ENCODE assay signal across 9 cellular contexts in the genomic region with DNA sequence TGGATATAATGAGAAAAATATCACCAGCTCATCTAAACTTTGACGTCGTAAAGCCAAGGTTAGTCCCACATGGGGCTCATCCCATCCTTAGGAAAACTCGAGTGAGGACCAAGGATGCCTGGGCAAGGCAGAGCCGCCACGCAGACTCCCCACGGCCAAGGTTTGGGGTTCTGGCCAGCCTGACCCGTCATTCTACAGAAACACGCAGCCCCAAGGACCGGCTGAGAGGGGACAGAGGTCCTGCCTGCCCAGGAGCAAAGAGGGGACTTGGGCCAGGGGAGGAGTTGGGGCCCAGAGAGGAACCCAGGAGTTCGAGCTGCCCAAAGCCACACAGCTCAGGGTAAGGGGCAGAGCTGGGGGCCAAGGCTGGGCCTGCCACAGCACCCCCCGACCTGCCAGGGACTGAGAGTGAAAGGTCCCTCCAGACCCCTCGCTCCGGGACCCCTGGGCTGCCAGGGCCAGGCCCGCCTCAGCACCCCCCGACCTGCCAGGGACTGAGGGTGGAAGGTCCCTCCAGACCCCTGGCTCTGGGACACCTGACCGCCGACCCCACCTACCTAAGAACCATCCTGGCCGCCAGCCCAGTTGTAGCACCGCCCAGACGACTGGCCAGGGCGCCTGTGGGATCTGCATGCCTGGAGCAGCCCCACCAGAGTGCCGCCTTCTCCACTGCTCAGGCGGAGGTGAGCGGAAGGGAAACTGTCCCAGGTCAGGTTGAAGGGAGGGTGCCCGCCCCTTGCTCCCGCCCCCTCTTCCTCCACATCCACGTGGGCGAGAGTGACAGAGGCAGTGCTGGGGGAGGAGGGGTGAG. TPM values are rescaled to one million over a fixed set of nuclear protein-coding genes. Genes with fewer than 3 reads are reported as not detected.
DNase-seq lines count a peak whose midpoint lies in the region; ATAC-seq lines count a peak whose summit lies in the region.
"Had no signal": no experiment of that assay in that cellular context is flagged by ENCODE, and none has a peak within 500 bp of the region (broad histone marks: within the 10 kb centered on the region; RNA-seq: fewer than 3 reads in every experiment).

Gene PDCD1, minus strand, starts transcription at position 689 of the 811 bp plus-strand sequence. Its CDS starts 56 bp downstream, at position 633.

- no peaks in the 10 kb centered on the region for H3K9me3 Mint-ChIP-seq in activated T-helper 1 cell treated with anti-CD3 and anti-CD28 coated beads, Interleukin-12 subunit alpha, Interleukin-12 subunit beta, Interleukin-2, Interleukin-4 antibody, amounts not matched to agents 30 ng/mL and 10 ng/mL and 1 ng/mL, durations not matched to agents 14 hours and 24 hours and 36 hours

- DNase-seq in activated T-helper 1 cell treated with anti-CD3 and anti-CD28 coated beads, Interleukin-12 subunit alpha, Interleukin-12 subunit beta, Interleukin-2, Interleukin-4 antibody, amounts not matched to agents 30 ng/mL and 10 ng/mL and 1 ng/mL, durations not matched to agents 14 hours and 24 hours and 36 hours (ENCODE audit: low spot score) = peak; percentile 58
- peak; percentile 80 for DNase-seq in iPS-NIHi11 (ENCODE audit: low spot score)
- DNase-seq in stimulated activated CD4-positive, alpha-beta T cell treated with anti-CD3 and anti-CD28 coated beads, TNF-alpha, amount 100 ng/mL, for 24 hours (ENCODE audit: low read depth in 3 of 3) = peak; percentile 53 to 84 (median 54)
- no peak for DNase-seq in NOMO-1 treated with dmso at 0.1 percent for 144 hours (lab: John Stamatoyannopoulos, UW; ENCODE audit: unreplicated experiment)
- DNase-seq in HUDEP-2 (lab: John Stamatoyannopoulos, UW; ENCODE audit: unreplicated experiment in 76 of 76) = no peak

- peaks cover 10% of the 10 kb centered on the region for H3K36me3 Mint-ChIP-seq in activated T-helper 1 cell treated with anti-CD3 and anti-CD28 coated beads, Interleukin-12 subunit alpha, Interleukin-12 subunit beta, Interleukin-2, Interleukin-4 antibody, amounts not matched to agents 30 ng/mL and 10 ng/mL and 1 ng/mL, durations not matched to agents 14 hours and 24 hours and 36 hours (ENCODE audit: low read depth)

- peak within 1 kb of the TSS; percentile 88 for H3K4me3 Mint-ChIP-seq in activated T-helper 1 cell treated with anti-CD3 and anti-CD28 coated beads, Interleukin-12 subunit alpha, Interleukin-12 subunit beta, Interleukin-2, Interleukin-4 antibody, amounts not matched to agents 30 ng/mL and 10 ng/mL and 1 ng/mL, durations not matched to agents 14 hours and 24 hours and 36 hours

- peak within 1 kb of the TSS; percentile 99 for H3K27ac Mint-ChIP-seq in activated T-helper 1 cell treated with anti-CD3 and anti-CD28 coated beads, Interleukin-12 subunit alpha, Interleukin-12 subunit beta, Interleukin-2, Interleukin-4 antibody, amounts not matched to agents 30 ng/mL and 10 ng/mL and 1 ng/mL, durations not matched to agents 14 hours and 24 hours and 36 hours

- intact Hi-C loops in activated T-helper 1 cell treated with anti-CD3 and anti-CD28 coated beads, Interleukin-12 subunit alpha, Interleukin-12 subunit beta, Interleukin-2, Interleukin-4 antibody, amounts not matched to agents 30 ng/mL and 10 ng/mL and 1 ng/mL, durations not matched to agents 14 hours and 24 hours and 36 hours (cut with micrococcal nuclease) = loop anchor here (1.0 kb wide), 4 partner anchors 10 to 124 kb away; partner anchors contain the start of gene D2HGDH

- no peaks in the 10 kb centered on the region for H3K27me3 Mint-ChIP-seq in activated T-helper 1 cell treated with anti-CD3 and anti-CD28 coated beads, Interleukin-12 subunit alpha, Interleukin-12 subunit beta, Interleukin-2, Interleukin-4 antibody, amounts not matched to agents 30 ng/mL and 10 ng/mL and 1 ng/mL, durations not matched to agents 14 hours and 24 hours and 36 hours (ENCODE audit: insufficient read depth)

- ATAC-seq in GM18511 (IDR thresholded peaks at IDR 0.05; ENCODE audit: unreplicated experiment) (peak; percentile 64), HG03439 (IDR thresholded peaks at IDR 0.05; ENCODE audit: unreplicated experiment) (peak; percentile 21), GM19467 (IDR thresholded peaks at IDR 0.05; ENCODE audit: unreplicated experiment) (no peak)

- H3K4me1 Mint-ChIP-seq in activated T-helper 1 cell treated with anti-CD3 and anti-CD28 coated beads, Interleukin-12 subunit alpha, Interleukin-12 subunit beta, Interleukin-2, Interleukin-4 antibody, amounts not matched to agents 30 ng/mL and 10 ng/mL and 1 ng/mL, durations not matched to agents 14 hours and 24 hours and 36 hours (ENCODE audit: low read depth) = peaks cover 46% of the 10 kb centered on the region

RNA-seq across cellular contexts. Expression of gene PDCD1, which starts in this region (rescaled TPM):
- total RNA-seq in activated T-helper 1 cell treated with anti-CD3 and anti-CD28 coated beads, Interleukin-12 subunit alpha, Interleukin-12 subunit beta, Interleukin-2, Interleukin-4 antibody, amounts not matched to agents 30 ng/mL and 10 ng/mL and 1 ng/mL, durations not matched to agents 14 hours and 24 hours and 36 hours = 67.8 and 69.1 TPM in 2 replicates
- total RNA-seq: myocyte had no signal

Comparison
In these comparisons a context has a peak if more than half of its experiments do, and no peak if none do; other contexts are left out.
1. DNase-seq: peak in activated T-helper 1 cell treated with anti-CD3 and anti-CD28 coated beads, Interleukin-12 subunit alpha, Interleukin-12 subunit beta, Interleukin-2, Interleukin-4 antibody, amounts not matched to agents 30 ng/mL and 10 ng/mL and 1 ng/mL, durations not matched to agents 14 hours and 24 hours and 36 hours (single experiment), iPS-NIHi11 (single experiment) and stimulated activated CD4-positive, alpha-beta T cell treated with anti-CD3 and anti-CD28 coated beads, TNF-alpha, amount 100 ng/mL, for 24 hours (3 of 3); none in NOMO-1 treated with dmso at 0.1 percent for 144 hours (single experiment) and HUDEP-2 (0 of 76).